ENCODE assay signal across 8 cellular contexts in genomic region chr1:158112994-158113758, GRCh38.
DNase-seq lines count a peak whose midpoint lies in the region; ATAC-seq and TF ChIP-seq lines count a peak whose summit lies in the region.

No MANE protein-coding gene starts in this region.

- peak overlapping the region; percentile 42 for H3K4me3 ChIP-seq in CD8-positive, alpha-beta memory T cell (ENCODE audit: low read length)
- H3K4me3 ChIP-seq in esophagus squamous epithelium, result peak overlapping the region; percentile 30 to 68 (median 45)

- intact Hi-C loops in esophagus squamous epithelium (cut with DNase I), result no loop called here

- peaks cover 5% of the 10 kb centered on the region for H3K4me1 ChIP-seq in CD8-positive, alpha-beta memory T cell (ENCODE audit: insufficient read depth, low read length)
- peaks cover 6 to 20% (median 14%) of the 10 kb centered on the region in 3 donors for H3K4me1 ChIP-seq in esophagus squamous epithelium

- peak overlapping the region; percentile 32 to 83 (median 79) for H3K4me3 Mint-ChIP-seq in CD8-positive, alpha-beta memory T cell
- H3K4me3 Mint-ChIP-seq in naive B cell (peak overlapping the region; percentile 76 to 93 (median 88)), type B pancreatic cell (peak overlapping the region; percentile 85)

- H3K36me3 ChIP-seq in CD8-positive, alpha-beta memory T cell (ENCODE audit: insufficient read depth, low read length), result no peaks in the 10 kb centered on the region
- H3K36me3 ChIP-seq in esophagus squamous epithelium, result no peaks in the 10 kb centered on the region

- peaks cover 0 to 1% (median 0%) of the 10 kb centered on the region in 5 donors for H3K9me3 Mint-ChIP-seq in CD8-positive, alpha-beta memory T cell
- peaks cover 5 to 18% (median 10%) of the 10 kb centered on the region in 7 donors for H3K9me3 Mint-ChIP-seq in naive B cell
- no peaks in the 10 kb centered on the region for H3K9me3 Mint-ChIP-seq in type B pancreatic cell

- H3K4me1 Mint-ChIP-seq in CD8-positive, alpha-beta memory T cell, result peaks cover 15 to 19% (median 17%) of the 10 kb centered on the region in 3 donors
- H3K4me1 Mint-ChIP-seq in naive B cell, result peaks cover 27 to 38% (median 30%) of the 10 kb centered on the region in 3 donors
- peaks cover 29% of the 10 kb centered on the region for H3K4me1 Mint-ChIP-seq in type B pancreatic cell (ENCODE audit: unreplicated experiment)

- H3K36me3 Mint-ChIP-seq in CD8-positive, alpha-beta memory T cell, result no peaks in the 10 kb centered on the region
- H3K36me3 Mint-ChIP-seq in naive B cell (peaks cover 0 to 8% of the 10 kb centered on the region in 2 donors), type B pancreatic cell (peaks cover 6% of the 10 kb centered on the region)

- no peak overlapping the region for H3K27ac ChIP-seq in CD8-positive, alpha-beta memory T cell (ENCODE audit: low read depth, low read length)
- no peak overlapping the region for H3K27ac ChIP-seq in esophagus squamous epithelium

- WGBS in esophagus squamous epithelium, 2 donors, result 16% methylated on average over 13 to 18 of the region's 58 CpGs

- peak in 5 of 6 experiments; percentile 26 to 49 (median 33) for TF ChIP-seq CTCF in esophagus squamous epithelium (IDR thresholded peaks at IDR 0.05)
- TF ChIP-seq CTCF in type B pancreatic cell (conservative IDR thresholded peaks at IDR 0.05), result peak; percentile 80

- peak overlapping the region in 1 of 8 donors; percentile 9 for H3K27ac Mint-ChIP-seq in CD8-positive, alpha-beta memory T cell
- H3K27ac Mint-ChIP-seq in naive B cell, result peak overlapping the region in 1 of 6 donors; percentile 76
- peak overlapping the region; percentile 22 for H3K27ac Mint-ChIP-seq in type B pancreatic cell

- CTCF ChIA-PET in CD8-positive, alpha-beta memory T cell (lab: Charles Lee), result interaction anchor here (1.6 to 3.9 kb wide), 3 partner anchors 10 to 17 kb away, joined by 3 to 19 read pairs (median 6); no protein-coding TSS in a partner anchor

- H3K9me3 ChIP-seq in CD8-positive, alpha-beta memory T cell (ENCODE audit: low read length), result no peaks in the 10 kb centered on the region
- H3K9me3 ChIP-seq in esophagus squamous epithelium, result peaks cover 0 to 8% (median 0%) of the 10 kb centered on the region in 3 donors

- ATAC-seq in naive B cell (ENCODE audit: low read depth in 2 of 2), result peak; percentile 62 to 67
- no peak for ATAC-seq in GM19324 (IDR thresholded peaks at IDR 0.05; ENCODE audit: low FRiP score, unreplicated experiment)

- TF ChIP-seq POLR2A in esophagus squamous epithelium (IDR thresholded peaks at IDR 0.05), result no peak

- POLR2A ChIA-PET in CD8-positive, alpha-beta memory T cell (lab: Charles Lee), result no interaction called here

- peaks cover 7% of the 10 kb centered on the region for H3K27me3 ChIP-seq in CD8-positive, alpha-beta memory T cell (ENCODE audit: insufficient read depth, low read length, poor library complexity, severe bottlenecking)
- H3K27me3 ChIP-seq in esophagus squamous epithelium, result peaks cover 0 to 76% (median 0%) of the 10 kb centered on the region in 4 donors

- H3K27me3 Mint-ChIP-seq in CD8-positive, alpha-beta memory T cell, result peaks cover 34 to 53% of the 10 kb centered on the region in 2 donors
- H3K27me3 Mint-ChIP-seq in naive B cell (peaks cover 8 to 21% (median 17%) of the 10 kb centered on the region in 3 donors), type B pancreatic cell (peaks cover 36% of the 10 kb centered on the region)

- peak in 2 of 5 donors; percentile 24 to 39 for DNase-seq in CD8-positive, alpha-beta memory T cell
- peak; percentile 38 for DNase-seq in M059J (ENCODE audit: low read depth)
- DNase-seq in activated CD4-positive, alpha-beta T cell treated with anti-CD3 and anti-CD28 coated beads, Interleukin-2, amount 50 U/mL, for 1 hour, result peak; percentile 20
- DNase-seq in esophagus squamous epithelium (lab: John Stamatoyannopoulos, UW), result no peak
- peak; percentile 66 for DNase-seq in naive B cell
- DNase-seq in type B pancreatic cell (ENCODE audit: extremely low spot score, unreplicated experiment), result peak; percentile 78
- DNase-seq in NCI-H446 treated with DMSO at 0.1 percent for 48 hours (lab: John Stamatoyannopoulos, UW), result no peak

Comparison
In these comparisons a context has a peak if more than half of its experiments do, and no peak if none do; other contexts are left out.
1. DNase-seq: peak in M059J (single experiment), activated CD4-positive, alpha-beta T cell treated with anti-CD3 and anti-CD28 coated beads, Interleukin-2, amount 50 U/mL, for 1 hour (single experiment), naive B cell (single experiment) and type B pancreatic cell (single experiment); none in esophagus squamous epithelium (single experiment) and NCI-H446 treated with DMSO at 0.1 percent for 48 hours (single experiment).
2. Peak in every context shown above with its lines, with median percentiles within 50 percentile points of each other: H3K4me3 Mint-ChIP-seq.